In the genomic region with DNA sequence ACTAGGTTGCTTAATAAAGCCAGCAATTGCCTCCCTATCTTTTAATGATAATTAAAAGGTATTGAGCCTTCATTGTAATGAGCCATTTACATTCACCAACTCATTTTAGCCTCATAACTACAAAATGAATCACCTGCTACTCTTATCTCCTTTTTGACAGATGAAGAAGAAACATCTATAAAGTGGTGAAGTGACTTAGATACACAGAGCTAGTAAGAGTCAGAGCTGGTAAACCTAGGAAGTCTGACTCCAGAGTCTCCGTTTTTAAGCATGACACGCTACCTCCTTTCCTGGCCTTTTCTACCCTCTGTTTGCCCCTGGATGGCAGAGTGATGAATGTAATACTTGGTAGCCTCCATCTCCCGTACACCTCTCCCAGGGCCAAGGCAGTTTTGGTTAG, we compare ENCODE assay signal across 18 cellular contexts.
"Had no signal": no experiment of that assay in that cellular context is flagged by ENCODE, and none has a peak within 500 bp of the region (broad histone marks: within the 10 kb centered on the region; RNA-seq: fewer than 3 reads in every experiment).

No MANE protein-coding gene starts in this region.

- FAIRE-seq: endothelial cell of umbilical vein, TTC549 had no signal

- H3K9me3 ChIP-seq: gastrocnemius medialis, neutrophil, right lobe of liver, transverse colon, vagina had no signal

- H3K4me1 ChIP-seq: gastrocnemius medialis had no signal

- ATAC-seq: gastrocnemius medialis; stimulated activated memory B cell treated with anti-CD40 and anti-IgM and Interleukin-4, amounts not matched to agents 10 μg/mL and 1 μg/mL and 100 μg/mL, for 72 hours had no signal

- H3K4me3 ChIP-seq: gastrocnemius medialis, right lobe of liver, skin epidermis, transverse colon, vagina had no signal

- H3K27me3 ChIP-seq: brain microvascular endothelial cell, gastrocnemius medialis, neutrophil, right lobe of liver, transverse colon, vagina had no signal

- DNase-seq: activated CD4-positive, alpha-beta T cell treated with anti-CD3 and anti-CD28 coated beads for 1 hour; activated gamma-delta T cell treated with Interleukin-2 at 50 U/mL for 16 hours; activated T-cell treated with anti-CD3 and anti-CD28 coated beads, Interleukin-2, amount 50 U/mL, for 1 hour; aorta; caudate nucleus; effector memory CD4-positive, alpha-beta T cell; gastrocnemius medialis; hypothalamus; right lobe of liver; stimulated activated CD4-positive, alpha-beta T cell treated with anti-CD3 and anti-CD28 coated beads, Interleukin-15, amount 100 ng/mL, for 24 hours had no signal

- H3K27ac ChIP-seq: brain microvascular endothelial cell, gastrocnemius medialis, neutrophil, right lobe of liver, skin epidermis, transverse colon, vagina had no signal

- H3K36me3 ChIP-seq: brain microvascular endothelial cell, gastrocnemius medialis, neutrophil, right lobe of liver, transverse colon, vagina had no signal
